ENCODE assay signal across 8 cellular contexts in the genomic region with DNA sequence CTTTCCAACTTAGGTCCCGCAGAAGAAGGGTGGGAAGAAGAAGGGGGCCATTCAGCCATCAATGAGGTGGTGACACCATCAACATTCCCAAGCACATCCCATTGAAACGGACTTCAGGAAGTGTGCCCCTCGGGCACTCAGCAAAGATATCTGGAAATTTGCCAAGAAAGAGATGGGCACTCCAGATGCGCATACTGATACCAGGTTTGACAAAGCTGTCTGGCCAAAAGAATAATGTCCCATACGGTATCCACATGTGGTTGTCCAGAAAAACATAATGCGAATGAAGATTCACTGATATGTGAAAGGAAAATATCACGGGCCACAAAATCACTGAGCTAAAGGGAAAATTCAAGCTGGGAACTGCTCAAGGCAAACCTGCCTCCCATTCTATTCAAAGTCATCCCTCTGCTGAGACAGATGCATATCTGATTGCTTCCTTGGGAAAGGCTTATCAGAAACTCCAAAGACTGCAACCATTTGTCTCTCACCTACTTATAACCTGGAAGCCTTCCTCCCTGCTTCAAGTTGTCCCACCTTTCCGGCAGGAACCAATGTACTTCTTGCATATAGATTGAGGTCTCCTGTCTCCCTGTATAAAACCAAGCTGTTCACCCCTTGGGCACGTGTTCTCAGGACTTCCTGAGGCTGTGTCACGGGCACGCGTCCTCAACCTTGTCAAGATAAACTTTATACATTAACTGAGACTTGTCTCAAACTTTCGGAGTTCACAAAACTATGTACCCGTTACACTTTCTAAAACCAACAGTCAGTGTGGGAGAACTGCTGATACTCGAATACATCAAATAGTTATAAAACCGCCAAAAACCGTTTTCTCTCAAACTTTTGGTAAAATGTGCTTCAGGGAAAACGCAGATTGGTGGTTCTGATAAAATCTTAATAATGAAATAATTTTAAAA. TPM values are rescaled to one million over a fixed set of nuclear protein-coding genes. Genes with fewer than 3 reads are reported as not detected.
A peak's percentile ranks its signal among the peaks of the same experiment; 100 is the strongest.
DNase-seq lines count a peak whose midpoint lies in the region; TF ChIP-seq lines count a peak whose summit lies in the region.

No MANE protein-coding gene starts in this region.

- no TSS peak for BruUV-seq in Calu3 (replicated peaks; lab: Mats Ljungman, UMichigan)

- peaks cover 39% of the 10 kb centered on the region for H3K4me1 Mint-ChIP-seq in Calu3 (ENCODE audit: low read depth, unreplicated experiment)
- peaks cover 38% of the 10 kb centered on the region for H3K4me1 Mint-ChIP-seq in neural crest cell

- H3K36me3 Mint-ChIP-seq in Calu3 (ENCODE audit: insufficient read depth, unreplicated experiment) = peaks cover 35% of the 10 kb centered on the region
- peaks cover 3% of the 10 kb centered on the region for H3K36me3 Mint-ChIP-seq in neural crest cell (ENCODE audit: low read depth)

- intact Hi-C loops in Calu3 (cut with micrococcal nuclease; ENCODE audit: unreplicated experiment) = no loop called here

- CTCF ChIA-PET in Calu3 (lab: Charles Lee) = interaction anchor here (0.6 kb wide), 1 partner anchor 1646 kb away, joined by 3 read pairs; no protein-coding TSS in a partner anchor

- no peak for TF ChIP-seq POLR2A in NB4 (IDR thresholded peaks at IDR 0.05; ENCODE audit: extremely low read depth, insufficient read length)

- H3K9me3 Mint-ChIP-seq in Calu3 (ENCODE audit: low read depth, unreplicated experiment) = no peaks in the 10 kb centered on the region
- no peaks in the 10 kb centered on the region for H3K9me3 Mint-ChIP-seq in neural crest cell

- H3K27me3 Mint-ChIP-seq in Calu3 (ENCODE audit: unreplicated experiment) (no peaks in the 10 kb centered on the region), neural crest cell (ENCODE audit: low read depth) (peaks cover 23% of the 10 kb centered on the region)

- TF ChIP-seq CTCF in Calu3 (IDR thresholded peaks at IDR 0.05; ENCODE audit: unreplicated experiment) (no peak), NB4 (IDR thresholded peaks at IDR 0.05; ENCODE audit: low read depth, low read length) (no peak), coronary artery (IDR thresholded peaks at IDR 0.05) (no peak), neural crest cell (conservative IDR thresholded peaks at IDR 0.05) (no peak)

- peak overlapping the region; percentile 92 for H3K27ac ChIP-seq in coronary artery

- peak overlapping the region; percentile 92 for H3K4me3 Mint-ChIP-seq in Calu3 (ENCODE audit: low read depth, unreplicated experiment)
- peak overlapping the region; percentile 94 for H3K4me3 Mint-ChIP-seq in neural crest cell

- H3K4me3 ChIP-seq in NB4 (ENCODE audit: low read depth, low read length) = peak overlapping the region; percentile 85
- H3K4me3 ChIP-seq in coronary artery = peak overlapping the region; percentile 86

- DNase-seq in Calu3 (no peak), NB4 (ENCODE audit: low read depth) (peak; percentile 16), coronary artery (ENCODE audit: low spot score) (no peak), neural crest cell (ENCODE audit: low read depth, low spot score) (no peak), cerebellar cortex (ENCODE audit: low spot score) (no peak), SHP77 treated with DMSO at 0.1 percent for 48 hours (lab: John Stamatoyannopoulos, UW) (no peak), NCI-H1092 (lab: John Stamatoyannopoulos, UW) (no peak), NCI-H1436 treated with DMSO at 0.1 percent for 48 hours (lab: John Stamatoyannopoulos, UW) (no peak)

- H3K27ac Mint-ChIP-seq in Calu3 (ENCODE audit: unreplicated experiment) = peak overlapping the region; percentile 75
- H3K27ac Mint-ChIP-seq in neural crest cell (ENCODE audit: unreplicated experiment) = no peak overlapping the region

RNA-seq across cellular contexts. Expression of a gene that starts 1.3 kb away (rescaled TPM):
- total RNA-seq in Calu3 (2022) (13.0 and 16.8 TPM in 2 replicates), neural crest cell (12.3 and 14.6 TPM in 2 replicates)
